8 cellular contexts compared by ENCODE assay signal in genomic region chr16:66933776-66934137, GRCh38. TPM values are rescaled to one million over a fixed set of nuclear protein-coding genes. Genes with fewer than 3 reads are reported as not detected.
DNase-seq lines count a peak whose midpoint lies in the region; ATAC-seq, FAIRE-seq and TF ChIP-seq lines count a peak whose summit lies in the region.

No MANE protein-coding gene starts in this region.

- H3K4me1 Mint-ChIP-seq in nephron progenitor cell (peaks cover 45% of the 10 kb centered on the region), type B pancreatic cell (ENCODE audit: unreplicated experiment) (peaks cover 30% of the 10 kb centered on the region)

- H3K9me3 Mint-ChIP-seq in nephron progenitor cell (no peaks in the 10 kb centered on the region), type B pancreatic cell (no peaks in the 10 kb centered on the region)

- H3K27ac Mint-ChIP-seq in nephron progenitor cell = no peak overlapping the region
- H3K27ac Mint-ChIP-seq in type B pancreatic cell = peak overlapping the region; percentile 91

- no peak for FAIRE-seq in GM12891 (lab: Jason Lieb, UNC)

- H3K9ac ChIP-seq in colonic mucosa (ENCODE audit: low read depth in 2 of 2, low read length in 2 of 2) = peak overlapping the region; percentile 97 to 99

- H3K9me3 ChIP-seq in SJSA1 (replicated peaks) = no peaks in the 10 kb centered on the region
- no peaks in the 10 kb centered on the region for H3K9me3 ChIP-seq in colonic mucosa

- TF ChIP-seq CTCF in 22Rv1 (IDR thresholded peaks at IDR 0.05) = no peak
- no peak for TF ChIP-seq CTCF in colonic mucosa (IDR thresholded peaks at IDR 0.05)
- no peak for TF ChIP-seq CTCF in nephron progenitor cell (IDR thresholded peaks at IDR 0.05)
- TF ChIP-seq CTCF in type B pancreatic cell (conservative IDR thresholded peaks at IDR 0.05) = no peak

- intact Hi-C loops in colonic mucosa (cut with DNase I) = loop anchor here (5.0 kb wide), 1 partner anchor 36 kb away; no protein-coding TSS in a partner anchor

- H3K4me3 ChIP-seq in SJSA1 (peak overlapping the region; percentile 77), colonic mucosa (peak overlapping the region; percentile 94)

- peak; percentile 13 for ATAC-seq in GM21737 (IDR thresholded peaks at IDR 0.05; ENCODE audit: unreplicated experiment)
- no peak for ATAC-seq in HG02623 (IDR thresholded peaks at IDR 0.05; ENCODE audit: unreplicated experiment)

- H3K4me3 Mint-ChIP-seq in nephron progenitor cell (peak overlapping the region; percentile 98), type B pancreatic cell (peak overlapping the region; percentile 97)

- no peaks in the 10 kb centered on the region for H3K27me3 ChIP-seq in SJSA1 (replicated peaks)
- H3K27me3 ChIP-seq in colonic mucosa = no peaks in the 10 kb centered on the region

- H3K36me3 ChIP-seq in SJSA1 = peaks cover 50% of the 10 kb centered on the region
- no peaks in the 10 kb centered on the region for H3K36me3 ChIP-seq in colonic mucosa

- H3K27me3 Mint-ChIP-seq in nephron progenitor cell (ENCODE audit: low read depth, poor library complexity) (peaks cover 7% of the 10 kb centered on the region), type B pancreatic cell (no peaks in the 10 kb centered on the region)

- H3K36me3 Mint-ChIP-seq in nephron progenitor cell (ENCODE audit: low read depth) (peaks cover 12% of the 10 kb centered on the region), type B pancreatic cell (peaks cover 8% of the 10 kb centered on the region)

- peaks cover 16% of the 10 kb centered on the region for H3K4me1 ChIP-seq in SJSA1 (replicated peaks)
- H3K4me1 ChIP-seq in colonic mucosa = peaks cover 20% of the 10 kb centered on the region

- DNase-seq in SJSA1 (ENCODE audit: low read depth in 1 of 2, low spot score in 2 of 2) = no peak
- no peak for DNase-seq in colonic mucosa
- no peak for DNase-seq in nephron progenitor cell
- DNase-seq in type B pancreatic cell (ENCODE audit: extremely low spot score, unreplicated experiment) = no peak
- DNase-seq in GM12891 (ENCODE audit: insufficient read length, low spot score) = no peak

- H3K27ac ChIP-seq in 22Rv1 (peak overlapping the region; percentile 70), SJSA1 (peak overlapping the region; percentile 49), colonic mucosa (peak overlapping the region; percentile 86)

- no peak for TF ChIP-seq POLR2A in GM12891 (IDR thresholded peaks at IDR 0.05; ENCODE audit: low read depth, low read length)

TF ChIP-seq in GM12891, 5 proteins besides CTCF, POLR2A, EP300 and RAD21:
- TF ChIP-seq SPI1 (IDR thresholded peaks at IDR 0.05; ENCODE audit: low read depth, low read length) (no peak), TAF1 (IDR thresholded peaks at IDR 0.05; ENCODE audit: low read depth, low read length) (no peak), POLR2AphosphoS5 (IDR thresholded peaks at IDR 0.05; ENCODE audit: low read depth, low read length) (no peak), PAX5 (IDR thresholded peaks at IDR 0.05; ENCODE audit: insufficient read depth, low read length, severe bottlenecking) (no peak), POU2F2 (IDR thresholded peaks at IDR 0.05; ENCODE audit: low read depth, low read length) (no peak)

RNA-seq across cellular contexts. Expression of gene CIAO2B, which starts 0.4 kb away (rescaled TPM):
- 93.0 and 149 TPM in 2 replicates for total RNA-seq in SJSA1 (2014; rRNA removed; shearing (Covaris generic))
- total RNA-seq in colonic mucosa = 100 to 1,000 TPM; 105 to 146 TPM
- 71.3 and 74.2 TPM in 2 replicates for total RNA-seq in type B pancreatic cell (ENCODE audit: low replicate concordance)
- 140 TPM for polyA plus RNA-seq in GM12891 (2012; ENCODE audit: low read depth, missing spikeins)

RNA-seq across cellular contexts. Expression of gene CES2, which starts 1.6 kb away (rescaled TPM):
- 15.6 and 21.9 TPM in 2 replicates for total RNA-seq in SJSA1 (2014; rRNA removed; shearing (Covaris generic))
- total RNA-seq in colonic mucosa = 100 to 1,000 TPM; 407 to 525 TPM
- 44.9 and 54.1 TPM in 2 replicates for total RNA-seq in type B pancreatic cell (ENCODE audit: low replicate concordance)
- polyA plus RNA-seq in GM12891 (2012; ENCODE audit: low read depth, missing spikeins) = 11.6 TPM

RNA-seq across cellular contexts. Expression of gene RRAD, which starts 8.4 kb away (rescaled TPM):
- 0.16 and 0.39 TPM in 2 replicates for total RNA-seq in SJSA1 (2014; rRNA removed; shearing (Covaris generic))
- total RNA-seq in colonic mucosa = 1 to 10 TPM; 1.4 to 4.0 TPM
- total RNA-seq in type B pancreatic cell (ENCODE audit: low replicate concordance) = 1.3 and 2.5 TPM in 2 replicates
- polyA plus RNA-seq in GM12891 (2012; ENCODE audit: low read depth, missing spikeins) = 2.7 TPM

RNA-seq across cellular contexts. Expression of gene CDH16, which starts 15.1 kb away (rescaled TPM):
- total RNA-seq in SJSA1 (2014; rRNA removed; shearing (Covaris generic)) = not detected in 2 replicates
- 1 to 10 TPM in 1 of 2 donors, under 1 TPM in 1; 0.72 to 1.8 TPM for total RNA-seq in colonic mucosa
- 0.55 and 1.7 TPM in 2 replicates for total RNA-seq in type B pancreatic cell (ENCODE audit: low replicate concordance)
- not detected for polyA plus RNA-seq in GM12891 (2012; ENCODE audit: low read depth, missing spikeins)

RNA-seq across cellular contexts. Expression of gene CES3, which starts 27.3 kb away (rescaled TPM):
- not detected in 2 replicates for total RNA-seq in SJSA1 (2014; rRNA removed; shearing (Covaris generic))
- total RNA-seq in colonic mucosa (100 to 1,000 TPM; 136 to 169 TPM), type B pancreatic cell (ENCODE audit: low replicate concordance) (0.48 and 1.1 TPM in 2 replicates)
- 0.50 TPM for polyA plus RNA-seq in GM12891 (2012; ENCODE audit: low read depth, missing spikeins)
